8 cellular contexts compared by ENCODE assay signal in the genomic region with DNA sequence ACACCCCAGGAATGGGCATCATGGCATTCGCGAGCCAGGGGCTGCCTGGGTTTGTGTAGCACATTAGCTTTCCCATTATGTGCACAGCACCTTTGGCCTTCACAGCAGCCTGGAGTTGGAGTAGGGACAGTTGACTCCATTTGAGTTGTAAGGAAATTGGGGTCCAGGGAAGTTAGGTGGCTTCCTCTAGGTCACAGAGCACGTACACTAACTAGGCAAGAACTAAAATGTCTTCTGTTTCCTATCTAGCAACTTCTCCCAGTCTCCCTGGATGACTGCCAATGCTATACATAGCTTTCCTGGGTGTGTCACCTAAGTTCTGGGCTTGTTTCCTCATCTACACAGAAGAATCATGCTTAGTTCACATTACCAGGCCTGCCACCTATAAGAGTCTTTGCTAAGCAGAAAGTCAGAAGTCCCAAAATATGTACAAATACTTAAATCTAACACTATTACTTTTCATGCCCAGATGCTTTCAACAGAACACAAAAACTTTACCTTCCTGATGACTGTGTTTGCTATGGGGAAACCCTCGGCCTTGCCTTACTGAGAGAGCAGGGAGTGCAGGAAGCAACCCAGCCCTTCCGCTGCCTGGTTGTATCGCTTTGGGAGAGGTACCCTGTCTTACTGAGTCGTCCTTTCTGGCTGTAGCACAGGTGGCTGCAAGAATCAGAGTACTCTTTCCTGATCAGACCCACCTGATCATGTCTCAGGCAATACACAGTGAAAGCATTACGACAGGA. TPM values are rescaled to one million over a fixed set of nuclear protein-coding genes. Genes with fewer than 3 reads are reported as not detected.
DNase-seq lines count a peak whose midpoint lies in the region; ATAC-seq and TF ChIP-seq lines count a peak whose summit lies in the region.

No MANE protein-coding gene starts in this region.

- H3K4me3 Mint-ChIP-seq in activated CD4-positive, alpha-beta memory T cell treated with anti-CD3 and anti-CD28 coated beads, Interleukin-2, amount 10 ng/mL, durations not matched to agents 7 days and 5 days: no peak overlapping the region
- H3K4me3 Mint-ChIP-seq in activated CD4-positive, alpha-beta memory T cell treated with anti-CD3 and anti-CD28 coated beads for 36 hours: no peak overlapping the region

- POLR2A ChIA-PET in activated CD4-positive, alpha-beta memory T cell treated with anti-CD3 and anti-CD28 coated beads, Interleukin-2, amount 10 ng/mL, durations not matched to agents 7 days and 5 days (lab: Charles Lee): interaction anchor here (0.9 kb wide), 2 partner anchors 8 to 13 kb away, joined by 3 to 4 read pairs; no protein-coding TSS in a partner anchor
- POLR2A ChIA-PET in activated CD4-positive, alpha-beta memory T cell treated with anti-CD3 and anti-CD28 coated beads for 36 hours (lab: Charles Lee): no interaction called here

- H3K4me1 ChIP-seq in upper lobe of right lung: peaks cover 42% of the 10 kb centered on the region

- no peaks in the 10 kb centered on the region for H3K9me3 ChIP-seq in upper lobe of right lung

- CTCF ChIA-PET in activated CD4-positive, alpha-beta memory T cell treated with anti-CD3 and anti-CD28 coated beads, Interleukin-2, amount 10 ng/mL, durations not matched to agents 7 days and 5 days (lab: Charles Lee): no interaction called here
- CTCF ChIA-PET in activated CD4-positive, alpha-beta memory T cell treated with anti-CD3 and anti-CD28 coated beads for 36 hours (lab: Charles Lee): no interaction called here

- peak overlapping the region; percentile 69 for H3K27ac ChIP-seq in upper lobe of right lung

- peaks cover 76% of the 10 kb centered on the region for H3K36me3 Mint-ChIP-seq in activated CD4-positive, alpha-beta memory T cell treated with anti-CD3 and anti-CD28 coated beads, Interleukin-2, amount 10 ng/mL, durations not matched to agents 7 days and 5 days (ENCODE audit: low read depth)
- peaks cover 60% of the 10 kb centered on the region for H3K36me3 Mint-ChIP-seq in activated CD4-positive, alpha-beta memory T cell treated with anti-CD3 and anti-CD28 coated beads for 36 hours

- peak overlapping the region; percentile 2 for H3K27ac Mint-ChIP-seq in activated CD4-positive, alpha-beta memory T cell treated with anti-CD3 and anti-CD28 coated beads, Interleukin-2, amount 10 ng/mL, durations not matched to agents 7 days and 5 days
- no peak overlapping the region for H3K27ac Mint-ChIP-seq in activated CD4-positive, alpha-beta memory T cell treated with anti-CD3 and anti-CD28 coated beads for 36 hours

- no peaks in the 10 kb centered on the region for H3K27me3 Mint-ChIP-seq in activated CD4-positive, alpha-beta memory T cell treated with anti-CD3 and anti-CD28 coated beads, Interleukin-2, amount 10 ng/mL, durations not matched to agents 7 days and 5 days
- H3K27me3 Mint-ChIP-seq in activated CD4-positive, alpha-beta memory T cell treated with anti-CD3 and anti-CD28 coated beads for 36 hours: no peaks in the 10 kb centered on the region

- peaks cover 62% of the 10 kb centered on the region for H3K36me3 ChIP-seq in upper lobe of right lung

- ATAC-seq in upper lobe of right lung: peak; percentile 71
- no peak for ATAC-seq in GM21528 (IDR thresholded peaks at IDR 0.05; ENCODE audit: low FRiP score, unreplicated experiment)
- ATAC-seq in HG03175 (IDR thresholded peaks at IDR 0.05; ENCODE audit: unreplicated experiment): no peak

- no peaks in the 10 kb centered on the region for H3K9me3 Mint-ChIP-seq in activated CD4-positive, alpha-beta memory T cell treated with anti-CD3 and anti-CD28 coated beads, Interleukin-2, amount 10 ng/mL, durations not matched to agents 7 days and 5 days
- no peaks in the 10 kb centered on the region for H3K9me3 Mint-ChIP-seq in activated CD4-positive, alpha-beta memory T cell treated with anti-CD3 and anti-CD28 coated beads for 36 hours

- no peaks in the 10 kb centered on the region for H3K27me3 ChIP-seq in upper lobe of right lung

- no peak overlapping the region for H3K4me3 ChIP-seq in upper lobe of right lung

- no peak for DNase-seq in activated CD4-positive, alpha-beta memory T cell treated with anti-CD3 and anti-CD28 coated beads, Interleukin-2, amount 10 ng/mL, durations not matched to agents 7 days and 5 days
- DNase-seq in activated CD4-positive, alpha-beta memory T cell treated with anti-CD3 and anti-CD28 coated beads for 36 hours: no peak
- peak; percentile 92 for DNase-seq in amniotic epithelial cell (ENCODE audit: low read depth)
- DNase-seq in kidney glomerular epithelial cell (lab: John Stamatoyannopoulos, UW): peak; percentile 57
- no peak for DNase-seq in upper lobe of right lung
- no peak for DNase-seq in stimulated activated CD4-positive, alpha-beta T cell treated with anti-CD3 and anti-CD28 coated beads, Interleukin-4, amount 100 ng/mL, for 1 hour

- intact Hi-C loops in activated CD4-positive, alpha-beta memory T cell treated with anti-CD3 and anti-CD28 coated beads for 36 hours (cut with micrococcal nuclease): no loop called here
- intact Hi-C loops in upper lobe of right lung (cut with DNase I): no loop called here

- H3K4me1 Mint-ChIP-seq in activated CD4-positive, alpha-beta memory T cell treated with anti-CD3 and anti-CD28 coated beads, Interleukin-2, amount 10 ng/mL, durations not matched to agents 7 days and 5 days: peaks cover 35% of the 10 kb centered on the region
- peaks cover 40% of the 10 kb centered on the region for H3K4me1 Mint-ChIP-seq in activated CD4-positive, alpha-beta memory T cell treated with anti-CD3 and anti-CD28 coated beads for 36 hours (ENCODE audit: low read depth)

- no peak for TF ChIP-seq CTCF in upper lobe of right lung (IDR thresholded peaks at IDR 0.05)

RNA-seq across cellular contexts. Expression of gene MACROH2A1, which starts 12.0 kb away (rescaled TPM):
- 100 to 1,000 TPM; 248 to 263 TPM for total RNA-seq in activated CD4-positive, alpha-beta memory T cell treated with anti-CD3 and anti-CD28 coated beads, Interleukin-2, amount 10 ng/mL, durations not matched to agents 7 days and 5 days
- 100 to 1,000 TPM; 159 to 161 TPM for total RNA-seq in activated CD4-positive, alpha-beta memory T cell treated with anti-CD3 and anti-CD28 coated beads for 36 hours
- 179 TPM for total RNA-seq in upper lobe of right lung

Comparison
In these comparisons a context has a peak if more than half of its experiments do, and no peak if none do; other contexts are left out.
1. DNase-seq: peak in amniotic epithelial cell (single experiment) and kidney glomerular epithelial cell (single experiment); none in activated CD4-positive, alpha-beta memory T cell treated with anti-CD3 and anti-CD28 coated beads, Interleukin-2, amount 10 ng/mL, durations not matched to agents 7 days and 5 days (single experiment), activated CD4-positive, alpha-beta memory T cell treated with anti-CD3 and anti-CD28 coated beads for 36 hours (single experiment), upper lobe of right lung (single experiment) and stimulated activated CD4-positive, alpha-beta T cell treated with anti-CD3 and anti-CD28 coated beads, Interleukin-4, amount 100 ng/mL, for 1 hour (single experiment).